Comparison of ENCODE assay signal across 10 cellular contexts in the genomic region with DNA sequence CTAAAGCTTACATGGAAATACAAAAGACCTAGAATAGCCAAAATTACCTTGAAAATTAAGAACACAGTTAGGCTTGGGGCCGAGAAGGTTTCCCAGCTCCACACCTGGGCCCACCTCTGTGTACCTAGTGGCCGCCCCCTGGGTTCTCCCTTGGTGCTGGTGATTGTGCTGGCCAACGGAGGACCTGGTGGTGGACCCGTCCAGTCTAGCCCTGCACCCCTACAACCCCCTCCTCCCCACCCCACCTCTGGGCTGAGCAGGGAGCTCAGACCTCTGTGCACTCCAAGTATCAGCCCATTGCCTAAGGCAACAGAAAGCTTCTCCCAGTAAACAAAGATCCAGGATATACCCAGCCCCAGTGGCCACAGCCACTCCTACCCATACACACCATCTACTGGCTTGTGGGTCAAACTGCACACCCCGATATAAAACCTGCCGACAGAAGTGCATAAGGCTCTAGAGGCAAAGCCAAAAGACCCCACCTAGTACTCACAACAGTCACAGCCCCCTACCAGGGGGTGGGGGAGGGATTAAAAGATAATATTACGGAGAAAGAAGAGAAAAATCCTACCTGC.
DNase-seq lines count a peak whose midpoint lies in the region; TF ChIP-seq lines count a peak whose summit lies in the region.
"Had no signal": no experiment of that assay in that cellular context is flagged by ENCODE, and none has a peak within 500 bp of the region (broad histone marks: within the 10 kb centered on the region; RNA-seq: fewer than 3 reads in every experiment).

No MANE protein-coding gene starts in this region.

- H3K4me2 ChIP-seq in MM.1S (ENCODE audit: low read depth, low read length): no peak overlapping the region

- H3K4me3 ChIP-seq in MM.1S (ENCODE audit: low read length) (no peak overlapping the region), epithelial cell of esophagus (ENCODE audit: low read length) (no peak overlapping the region)

- no peaks in the 10 kb centered on the region for H3K4me1 ChIP-seq in MM.1S (ENCODE audit: low read length)

- H3K9ac ChIP-seq in MM.1S (ENCODE audit: low read length): no peak overlapping the region

- no peaks in the 10 kb centered on the region for H3F3A ChIP-seq in MM.1S (ENCODE audit: insufficient read depth, low read length)

- H3K9me3 ChIP-seq in MM.1S (replicated peaks; ENCODE audit: insufficient read depth, low read length): no peaks in the 10 kb centered on the region

- peaks cover 5% of the 10 kb centered on the region; the same call in 1 of the 2 replicates for H3K79me2 ChIP-seq in MM.1S (ENCODE audit: low read length)

- no peaks in the 10 kb centered on the region for H4K20me1 ChIP-seq in MM.1S (ENCODE audit: insufficient read depth, low read length)

- DNase-seq in DMS53 (lab: John Stamatoyannopoulos, UW) (peak; percentile 44), DMS53 treated with DMSO at 0.1 percent for 48 hours (lab: John Stamatoyannopoulos, UW; ENCODE audit: unreplicated experiment) (no peak), MM.1S (no peak), epithelial cell of esophagus (ENCODE audit: low read depth) (no peak), osteocyte (ENCODE audit: extremely low spot score, unreplicated experiment) (no peak), MV-4-11 (lab: John Stamatoyannopoulos, UW) (no peak), iPS-NIHi11 (ENCODE audit: low spot score) (no peak), NCI-H128 (lab: John Stamatoyannopoulos, UW; ENCODE audit: unreplicated experiment) (no peak)
- DNase-seq: activated naive CD4-positive, alpha-beta T cell treated with Interleukin-2 at 50 U/mL for 16 hours; NCI-H1930 had no signal

- H3K4me3 Mint-ChIP-seq in osteocyte (ENCODE audit: unreplicated experiment): no peak overlapping the region

- H3K9me2 ChIP-seq in MM.1S (replicated peaks; ENCODE audit: insufficient read depth, low read length): no peaks in the 10 kb centered on the region

- H3K27me3 ChIP-seq in MM.1S (replicated peaks; ENCODE audit: insufficient read depth, low read length): no peaks in the 10 kb centered on the region

- peaks cover 2% of the 10 kb centered on the region for H3K4me1 Mint-ChIP-seq in osteocyte (ENCODE audit: unreplicated experiment)

- H3K36me3 Mint-ChIP-seq in osteocyte (ENCODE audit: unreplicated experiment): peaks cover 18% of the 10 kb centered on the region

- H3K27ac ChIP-seq in MM.1S (ENCODE audit: low read length): no peak overlapping the region

- TF ChIP-seq CTCF in MM.1S (IDR thresholded peaks at IDR 0.05; ENCODE audit: low read length) (peak; percentile 25), epithelial cell of esophagus (IDR thresholded peaks at IDR 0.05; ENCODE audit: insufficient read depth, low read depth, low read length, missing control alignments) (peak; percentile 37), osteocyte (IDR thresholded peaks at IDR 0.05) (peak; percentile 41)

- peaks cover 6% of the 10 kb centered on the region for H3K36me3 ChIP-seq in MM.1S (replicated peaks; ENCODE audit: insufficient read depth, low read length)

- H3K9me3 Mint-ChIP-seq in osteocyte (ENCODE audit: unreplicated experiment): peaks cover 16% of the 10 kb centered on the region

- no peak overlapping the region for H3K27ac Mint-ChIP-seq in osteocyte (ENCODE audit: unreplicated experiment)

- no peak overlapping the region for H2AFZ ChIP-seq in MM.1S (ENCODE audit: low read length)

- H3K27me3 Mint-ChIP-seq in osteocyte (ENCODE audit: unreplicated experiment): no peaks in the 10 kb centered on the region
